ENCODE assay signal across 37 cellular contexts in genomic region chr10:131144711-131145375, GRCh38.
"Had no signal": no experiment of that assay in that cellular context is flagged by ENCODE, and none has a peak within 500 bp of the region (broad histone marks: within the 10 kb centered on the region; RNA-seq: fewer than 3 reads in every experiment).

No MANE protein-coding gene starts in this region.

- H3K4me3 ChIP-seq: ascending aorta, cardiac muscle cell, Peyer's patch had no signal

- ATAC-seq: activated CD8-positive, alpha-beta memory T cell treated with anti-CD3 and anti-CD28 coated beads, Interleukin-2, amount 10 ng/mL, durations not matched to agents 7 days and 5 days; activated T-cell treated with anti-CD3 and anti-CD28 coated beads, Interleukin-2, amount 50 U/mL, for 72 hours; activated T-helper 17 cell treated with anti-CD3 and anti-CD28 coated beads, Interleukin-2, amount 50 U/mL, for 72 hours; PC-3 had no signal

- H3K4me1 ChIP-seq: ascending aorta, Peyer's patch had no signal

- H3K27ac Mint-ChIP-seq: activated CD4-positive, alpha-beta memory T cell treated with anti-CD3 and anti-CD28 coated beads, Interleukin-2, amount 10 ng/mL, durations not matched to agents 7 days and 5 days; activated CD8-positive, alpha-beta memory T cell treated with anti-CD3 and anti-CD28 coated beads, Interleukin-2, amount 10 ng/mL, durations not matched to agents 7 days and 5 days; activated naive CD4-positive, alpha-beta T cell treated with anti-CD3 and anti-CD28 coated beads, Interleukin-2, amount 50 U/mL, for 24 hours; activated naive CD8-positive, alpha-beta T cell treated with anti-CD3 and anti-CD28 coated beads, Interleukin-2, amount 10 ng/mL, durations not matched to agents 7 days and 5 days; activated T-cell treated with anti-CD3 and anti-CD28 coated beads, Interleukin-2, amount 50 U/mL, for 72 hours; activated T-helper 17 cell treated with anti-CD3 and anti-CD28 coated beads, Interleukin-2, amount 50 U/mL, for 72 hours had no signal

- H3K36me3 ChIP-seq: ascending aorta, cardiac muscle cell, Peyer's patch, WERI-Rb-1 had no signal

- H3K9me3 Mint-ChIP-seq: activated naive CD4-positive, alpha-beta T cell treated with anti-CD3 and anti-CD28 coated beads, Interleukin-2, amount 50 U/mL, for 24 hours; activated T-cell treated with anti-CD3 and anti-CD28 coated beads, Interleukin-2, amount 50 U/mL, for 72 hours; activated T-helper 17 cell treated with anti-CD3 and anti-CD28 coated beads, Interleukin-2, amount 50 U/mL, for 72 hours; central memory CD8-positive, alpha-beta T cell had no signal

- H3K36me3 Mint-ChIP-seq: activated CD8-positive, alpha-beta memory T cell treated with anti-CD3 and anti-CD28 coated beads, Interleukin-2, amount 10 ng/mL, durations not matched to agents 7 days and 5 days; activated naive CD4-positive, alpha-beta T cell treated with anti-CD3 and anti-CD28 coated beads, Interleukin-2, amount 50 U/mL, for 24 hours; activated naive CD8-positive, alpha-beta T cell treated with anti-CD3 and anti-CD28 coated beads, Interleukin-2, amount 10 ng/mL, durations not matched to agents 7 days and 5 days had no signal

- DNase-seq: activated CD4-positive, alpha-beta memory T cell treated with anti-CD3 and anti-CD28 coated beads, Interleukin-2, amount 10 ng/mL, durations not matched to agents 7 days and 5 days; activated CD4-positive, alpha-beta T cell treated with anti-CD3 and anti-CD28 coated beads for 1 hour; activated CD4-positive, alpha-beta T cell treated with anti-CD3 and anti-CD28 coated beads for 48 hours; activated CD4-positive, CD25-positive, alpha-beta regulatory T cell; activated CD8-positive, alpha-beta memory T cell treated with anti-CD3 and anti-CD28 coated beads for 24 hours; activated CD8-positive, alpha-beta memory T cell treated with anti-CD3 and anti-CD28 coated beads, Interleukin-2, amount 10 ng/mL, durations not matched to agents 7 days and 5 days; activated CD8-positive, alpha-beta memory T cell treated with anti-CD3 and anti-CD28 coated beads, Interleukin-2, amount 50 U/mL, for 48 hours; activated effector memory CD4-positive, alpha-beta T cell treated with anti-CD3 and anti-CD28 coated beads, Interleukin-2, amount 50 U/mL, for 16 hours; activated naive CD4-positive, alpha-beta T cell; activated naive CD8-positive, alpha-beta T cell treated with anti-CD3 and anti-CD28 coated beads, Interleukin-2, amount 10 ng/mL, durations not matched to agents 7 days and 5 days; activated T-cell treated with anti-CD3 and anti-CD28 coated beads, Interleukin-2, amount 50 U/mL, for 72 hours; amygdala; Kasumi-1; KG1; MM.1S; NCI-H1105; NCI-H1417 treated with DMSO at 0.1 percent for 48 hours; NCI-H187 treated with DMSO at 0.1 percent for 48 hours; NCI-H2081; NCI-H2171 treated with DMSO at 0.1 percent for 48 hours; NCI-H226; NCI-H446 treated with DMSO at 0.1 percent for 48 hours; NCI-H524; PC-3; Peyer's patch; Right ventricle myocardium superior; SW 1271; T-helper 1 cell; T-helper 2 cell; T-helper 9 cell; WERI-Rb-1 had no signal

- H3K27me3 Mint-ChIP-seq: activated CD4-positive, alpha-beta memory T cell treated with anti-CD3 and anti-CD28 coated beads, Interleukin-2, amount 10 ng/mL, durations not matched to agents 7 days and 5 days; activated CD8-positive, alpha-beta memory T cell treated with anti-CD3 and anti-CD28 coated beads, Interleukin-2, amount 10 ng/mL, durations not matched to agents 7 days and 5 days; activated naive CD4-positive, alpha-beta T cell treated with anti-CD3 and anti-CD28 coated beads, Interleukin-2, amount 50 U/mL, for 24 hours; activated naive CD8-positive, alpha-beta T cell treated with anti-CD3 and anti-CD28 coated beads, Interleukin-2, amount 10 ng/mL, durations not matched to agents 7 days and 5 days; activated T-helper 17 cell treated with anti-CD3 and anti-CD28 coated beads, Interleukin-2, amount 50 U/mL, for 72 hours; central memory CD8-positive, alpha-beta T cell had no signal

- H3K4me1 Mint-ChIP-seq: activated CD4-positive, alpha-beta memory T cell treated with anti-CD3 and anti-CD28 coated beads, Interleukin-2, amount 10 ng/mL, durations not matched to agents 7 days and 5 days; activated CD8-positive, alpha-beta memory T cell treated with anti-CD3 and anti-CD28 coated beads, Interleukin-2, amount 10 ng/mL, durations not matched to agents 7 days and 5 days; activated naive CD4-positive, alpha-beta T cell treated with anti-CD3 and anti-CD28 coated beads, Interleukin-2, amount 50 U/mL, for 24 hours; activated naive CD8-positive, alpha-beta T cell treated with anti-CD3 and anti-CD28 coated beads, Interleukin-2, amount 10 ng/mL, durations not matched to agents 7 days and 5 days; activated T-helper 17 cell treated with anti-CD3 and anti-CD28 coated beads, Interleukin-2, amount 50 U/mL, for 72 hours; central memory CD8-positive, alpha-beta T cell had no signal

- H3K27me3 ChIP-seq: ascending aorta, Peyer's patch had no signal

- H3K4me3 Mint-ChIP-seq: activated CD4-positive, alpha-beta memory T cell treated with anti-CD3 and anti-CD28 coated beads, Interleukin-2, amount 10 ng/mL, durations not matched to agents 7 days and 5 days; activated CD8-positive, alpha-beta memory T cell treated with anti-CD3 and anti-CD28 coated beads, Interleukin-2, amount 10 ng/mL, durations not matched to agents 7 days and 5 days; activated naive CD4-positive, alpha-beta T cell treated with anti-CD3 and anti-CD28 coated beads, Interleukin-2, amount 50 U/mL, for 24 hours; activated naive CD8-positive, alpha-beta T cell treated with anti-CD3 and anti-CD28 coated beads, Interleukin-2, amount 10 ng/mL, durations not matched to agents 7 days and 5 days; activated T-cell treated with anti-CD3 and anti-CD28 coated beads, Interleukin-2, amount 50 U/mL, for 72 hours; activated T-helper 17 cell treated with anti-CD3 and anti-CD28 coated beads, Interleukin-2, amount 50 U/mL, for 72 hours; central memory CD8-positive, alpha-beta T cell had no signal

- H3K27ac ChIP-seq: ascending aorta, cardiac muscle cell, Peyer's patch, RWPE1, WERI-Rb-1 had no signal

- H3K9me3 ChIP-seq: ascending aorta had no signal
